10 cellular contexts compared by ENCODE assay signal in the genomic region with DNA sequence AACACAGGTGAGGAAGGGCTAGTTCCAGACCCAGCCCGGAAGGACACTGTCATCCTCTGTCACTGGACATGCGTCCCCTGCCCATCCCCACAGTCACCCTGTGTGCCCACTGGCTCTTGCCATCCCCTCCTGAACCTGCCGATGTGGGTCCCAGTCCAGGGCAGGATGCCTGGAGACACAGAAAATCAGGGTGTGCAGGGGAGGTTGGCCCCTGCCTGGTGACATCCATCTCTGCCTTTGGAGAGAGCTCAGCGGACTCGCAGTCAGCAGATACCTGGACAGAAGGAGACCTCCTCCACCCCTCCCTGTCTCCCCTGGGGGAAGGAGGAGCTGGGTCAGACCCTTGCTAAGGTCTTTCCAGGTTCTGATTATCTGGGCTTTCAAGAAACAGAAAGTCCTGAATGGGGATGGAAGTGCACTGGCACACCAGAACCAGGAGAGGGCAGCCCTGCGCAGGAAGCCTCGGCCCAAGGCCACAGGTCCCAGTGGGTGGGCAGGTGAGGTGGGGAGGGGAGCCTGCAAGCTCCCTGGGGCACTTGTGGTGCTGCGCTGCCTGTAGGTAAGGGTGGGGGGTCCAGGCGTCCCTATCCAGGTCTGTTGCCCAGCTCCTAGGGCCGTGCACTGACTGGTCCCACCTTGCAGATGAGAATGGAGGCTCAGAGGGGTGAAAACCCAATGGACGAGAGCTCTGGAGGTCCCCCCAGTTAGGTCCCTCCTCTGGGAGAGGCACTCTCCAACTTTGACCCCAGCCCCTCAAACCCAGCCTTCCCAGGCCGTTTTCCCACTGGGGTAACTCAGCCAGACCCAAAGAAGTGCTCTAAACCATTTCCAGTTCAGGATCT. TPM values are rescaled to one million over a fixed set of nuclear protein-coding genes. Genes with fewer than 3 reads are reported as not detected.
DNase-seq lines count a peak whose midpoint lies in the region; ATAC-seq and TF ChIP-seq lines count a peak whose summit lies in the region.
"Had no signal": no experiment of that assay in that cellular context is flagged by ENCODE, and none has a peak within 500 bp of the region (broad histone marks: within the 10 kb centered on the region; RNA-seq: fewer than 3 reads in every experiment).

No MANE protein-coding gene starts in this region.

- no peaks in the 10 kb centered on the region for H4K20me1 ChIP-seq in GM23248 (ENCODE audit: insufficient read depth)

- H3K27ac Mint-ChIP-seq in brain: peak overlapping the region in 3 of 5 experiments; percentile 57 to 60 (median 60)

- peak; percentile 76 for ATAC-seq in Panc1
- peak; percentile 83 for ATAC-seq in left lobe of liver
- no peak for ATAC-seq in GM18873 (IDR thresholded peaks at IDR 0.05; ENCODE audit: low FRiP score, unreplicated experiment)
- ATAC-seq in GM19351 (IDR thresholded peaks at IDR 0.05; ENCODE audit: unreplicated experiment): no peak

- H3K4me1 Mint-ChIP-seq in brain: peaks cover 38% of the 10 kb centered on the region

- WGBS in GM23248 (ENCODE audit: low coverage in 1 of 2, low lambda C conversion rate in 2 of 2, missing lambda C conversion rate in 2 of 2), 2 experiments: 13 to 14% methylated on average over 12 of the region's 12 CpGs

- no peak overlapping the region for H3K9ac ChIP-seq in GM23248

- no peaks in the 10 kb centered on the region for H3K36me3 Mint-ChIP-seq in brain

- H2AFZ ChIP-seq in GM23248: no peak overlapping the region

- H3K27ac ChIP-seq in GM23248 (no peak overlapping the region), Panc1 (ENCODE audit: low read length) (no peak overlapping the region)

- H3K9me3 Mint-ChIP-seq in brain: peaks cover 6 to 12% (median 7%) of the 10 kb centered on the region in 5 experiments

- H3K4me2 ChIP-seq in GM23248 (ENCODE audit: unreplicated experiment): no peak overlapping the region

- intact Hi-C loops in Panc1 (cut with micrococcal nuclease; ENCODE audit: unreplicated experiment): loop anchor here (5.0 kb wide), 1 partner anchor 287 kb away; a partner anchor contains a TSS

- in situ Hi-C loops in GM23248 (cut with MboI) (no loop called here), Panc1 (cut with HindIII; ENCODE audit: low pct_unique_long_range_greater_than_20kb, low sequenced_read_pairs) (no loop called here)

- peak; percentile 88 for TF ChIP-seq CTCF in BJ (IDR thresholded peaks at IDR 0.05; ENCODE audit: insufficient read depth, low read depth, low read length)
- peak; percentile 95 for TF ChIP-seq CTCF in Panc1 (IDR thresholded peaks at IDR 0.05)
- peak; percentile 75 to 90 for TF ChIP-seq CTCF in brain (conservative IDR thresholded peaks at IDR 0.05)

- no peak for DNase-seq in BJ (ENCODE audit: low read depth)
- DNase-seq in GM23248: peak; percentile 62
- no peak for DNase-seq in Panc1 (ENCODE audit: low read depth, low spot score)
- DNase-seq in left lobe of liver (ENCODE audit: low spot score): no peak
- DNase-seq in stromal cell of bone marrow (ENCODE audit: low read depth): peak; percentile 7

- H3K4me3 ChIP-seq in BJ (ENCODE audit: low read depth, low read length) (no peak overlapping the region), GM23248 (no peak overlapping the region), Panc1 (ENCODE audit: low read depth in 2 of 2, low read length in 2 of 2) (no peak overlapping the region)

- H3F3A ChIP-seq in GM23248 (ENCODE audit: insufficient read depth): no peaks in the 10 kb centered on the region

- H3K9me3 ChIP-seq in GM23248 (ENCODE audit: low read depth): no peaks in the 10 kb centered on the region
- no peaks in the 10 kb centered on the region for H3K9me3 ChIP-seq in Panc1 (ENCODE audit: control insufficient read depth, insufficient read depth, low read depth, low read length)

- no peaks in the 10 kb centered on the region for H3K4me1 ChIP-seq in GM23248 (ENCODE audit: insufficient read depth)
- H3K4me1 ChIP-seq in Panc1 (ENCODE audit: control insufficient read depth, insufficient read depth, low read length): no peaks in the 10 kb centered on the region; the same call in 1 of the 2 replicates

- no peaks in the 10 kb centered on the region for H3K36me3 ChIP-seq in BJ (ENCODE audit: control insufficient read depth, insufficient read depth, low read length)
- H3K36me3 ChIP-seq in GM23248 (ENCODE audit: low read depth): no peaks in the 10 kb centered on the region
- no peaks in the 10 kb centered on the region for H3K36me3 ChIP-seq in Panc1 (ENCODE audit: control insufficient read depth, insufficient read depth, low read length)

- no peaks in the 10 kb centered on the region for H3K9me2 ChIP-seq in GM23248 (ENCODE audit: insufficient read depth)

- BruUV-seq in Panc1 (replicated peaks; lab: Mats Ljungman, UMichigan): no TSS peak

- H3K27me3 ChIP-seq in BJ (ENCODE audit: control insufficient read depth, insufficient read depth, low read length) (peaks cover 4% of the 10 kb centered on the region), GM23248 (replicated peaks; ENCODE audit: insufficient read depth) (peaks cover 29% of the 10 kb centered on the region), Panc1 (ENCODE audit: control insufficient read depth, insufficient read depth, low read length) (peaks cover 8% of the 10 kb centered on the region)

- H3K27me3 Mint-ChIP-seq in brain: no peaks in the 10 kb centered on the region

- no peak overlapping the region for H3K4me3 Mint-ChIP-seq in brain

- CTCF ChIA-PET in BJ (lab: Yijun Ruan, JAX) (interaction anchor here (0.6 to 1.7 kb wide), 11 partner anchors 9 to 359 kb away, joined by 3 to 5 read pairs (median 3); a partner anchor contains a TSS), Panc1 (lab: Charles Lee) (interaction anchor here (0.6 kb wide), 1 partner anchor 292 kb away, joined by 4 read pairs; no protein-coding TSS in a partner anchor)

- POLR2A ChIA-PET in BJ (lab: Charles Lee): no interaction called here
- POLR2A ChIA-PET in Panc1 (lab: Charles Lee): no interaction called here

- no peaks in the 10 kb centered on the region for H3K79me2 ChIP-seq in GM23248 (ENCODE audit: insufficient read depth)

RNA-seq across cellular contexts. Expression of a gene that starts 9.7 kb away (rescaled TPM):
- polyA plus RNA-seq in BJ (2011; rRNA removed) (not detected in 2 replicates), GM23248 (2016; fragmentation: Nextera tagmentation; extraction: Ambion mirVana) (not detected in 2 replicates), brain (ENCODE audit: insufficient read depth, low read depth, low replicate concordance) (3.5 TPM)
- polyA minus RNA-seq in BJ (2011; rRNA and poly(A)+ RNA removed): not detected in 2 replicates
- not detected in 2 replicates for total RNA-seq in GM23248 (2014; rRNA removed; shearing (Covaris generic))
- total RNA-seq in Panc1 (2021; ENCODE audit: unreplicated experiment) (not detected), left lobe of liver (not detected)
- not detected for polyA plus RNA-seq in Panc1 (2012; ENCODE audit: insufficient read length)
- total RNA-seq: urinary bladder had no signal
- polyA plus RNA-seq: esophagus, urinary bladder had no signal

RNA-seq across cellular contexts. Expression of a gene that starts 14.1 kb away (rescaled TPM):
- polyA plus RNA-seq in BJ (2011; rRNA removed) (317 and 334 TPM in 2 replicates), GM23248 (2016; fragmentation: Nextera tagmentation; extraction: Ambion mirVana) (340 and 350 TPM in 2 replicates), brain (ENCODE audit: insufficient read depth, low read depth, low replicate concordance) (249 TPM)
- polyA minus RNA-seq in BJ (2011; rRNA and poly(A)+ RNA removed): 7.7 and 11.8 TPM in 2 replicates
- 114 and 255 TPM in 2 replicates for total RNA-seq in GM23248 (2014; rRNA removed; shearing (Covaris generic))
- total RNA-seq in Panc1 (2021; ENCODE audit: unreplicated experiment) (134 TPM), left lobe of liver (39.3 TPM)
- 151 TPM for polyA plus RNA-seq in Panc1 (2012; ENCODE audit: insufficient read length)

Comparison
In these comparisons a context has a peak if more than half of its experiments do, and no peak if none do; other contexts are left out.
1. DNase-seq: peak in GM23248 (single experiment) and stromal cell of bone marrow (single experiment); none in BJ (single experiment), Panc1 (single experiment) and left lobe of liver (single experiment).
2. ATAC-seq: peak in Panc1 (single experiment) and left lobe of liver (single experiment); none in GM18873 (single experiment) and GM19351 (single experiment).
3. Peak in every context shown above with its lines, with median percentiles within 50 percentile points of each other: CTCF ChIP-seq.